Comparison of ENCODE assay signal across 8 cellular contexts in genomic region chr7:152234421-152234820, GRCh38.
A peak's percentile ranks its signal among the peaks of the same experiment; 100 is the strongest.
DNase-seq lines count a peak whose midpoint lies in the region; TF ChIP-seq lines count a peak whose summit lies in the region.
"Not testable (repeated sequence)": the region's sequence is repeated elsewhere in the genome, so short reads cannot be mapped to it uniquely, and the experiment has no call there.

No MANE protein-coding gene starts in this region.

- H3K27ac ChIP-seq in GM23248: peak overlapping the region; percentile 28; the same call in 1 of the 2 replicates
- H3K27ac ChIP-seq in mammary epithelial cell (ENCODE audit: insufficient read depth, low read depth, low read length); trophoblast cell (ENCODE audit: low read depth, low read length): not testable (repeated sequence)

- not testable (repeated sequence) for H3K4me1 ChIP-seq in GM23248 (ENCODE audit: insufficient read depth); adipocyte (ENCODE audit: control insufficient read depth, insufficient read depth, low read length); mammary epithelial cell (ENCODE audit: insufficient read depth, low read length); trophoblast cell (ENCODE audit: control insufficient read depth in 1 of 2, insufficient read depth in 2 of 2, low read length in 2 of 2)

- H4K8ac ChIP-seq in trophoblast cell (ENCODE audit: low read depth, low read length): not testable (repeated sequence)

- H3K9me2 ChIP-seq in GM23248 (ENCODE audit: insufficient read depth): not testable (repeated sequence)

- H3K27me3 ChIP-seq in GM23248 (replicated peaks; ENCODE audit: insufficient read depth); adipocyte (replicated peaks; ENCODE audit: control insufficient read depth, insufficient read depth, low read length); mammary epithelial cell (ENCODE audit: insufficient read depth, low read length); trophoblast cell (ENCODE audit: insufficient read depth, low read length): not testable (repeated sequence)

- H2BK5ac ChIP-seq in trophoblast cell (ENCODE audit: low read depth, low read length, poor library complexity): not testable (repeated sequence)

- not testable (repeated sequence) for H3K14ac ChIP-seq in trophoblast cell (ENCODE audit: low read length)

- H3K18ac ChIP-seq in trophoblast cell (ENCODE audit: low read length): not testable (repeated sequence)

- not testable (repeated sequence) for H4K91ac ChIP-seq in trophoblast cell (ENCODE audit: low read depth, low read length)

- TF ChIP-seq CTCF in AG10803 (conservative IDR thresholded peaks at IDR 0.05; ENCODE audit: low read length); mammary epithelial cell (conservative IDR thresholded peaks at IDR 0.05 in 1 of 2, IDR thresholded peaks at IDR 0.05 in 1 of 2; ENCODE audit: extremely low read depth in 1 of 2, insufficient read depth in 1 of 2, low read depth in 1 of 2, low read length in 2 of 2): not testable (repeated sequence)

- not testable (repeated sequence) for H4K20me1 ChIP-seq in GM23248 (ENCODE audit: insufficient read depth); mammary epithelial cell (ENCODE audit: insufficient read depth, low read length)

- not testable (repeated sequence) for H2BK120ac ChIP-seq in trophoblast cell (ENCODE audit: insufficient read depth, low read length, poor library complexity)

- H2BK12ac ChIP-seq in trophoblast cell (ENCODE audit: low read length): not testable (repeated sequence)

- H2AFZ ChIP-seq in GM23248; mammary epithelial cell (ENCODE audit: low read depth, low read length); trophoblast cell (ENCODE audit: insufficient read depth, low read length, poor library complexity): not testable (repeated sequence)

- intact Hi-C loops in mammary epithelial cell (cut with micrococcal nuclease): not testable (repeated sequence)

- not testable (repeated sequence) for H3K4ac ChIP-seq in trophoblast cell (ENCODE audit: low read depth, low read length)

- not testable (repeated sequence) for H3K4me3 ChIP-seq in AG10803 (ENCODE audit: low read length); GM23248; adipocyte (ENCODE audit: low read length); mammary epithelial cell (replicated peaks in 1 of 3; ENCODE audit: insufficient read depth in 1 of 3, low read depth in 2 of 3, low read length in 3 of 3); trophoblast cell (ENCODE audit: low read depth, low read length)

- peaks cover 14% of the 10 kb centered on the region; the same call in 1 of the 2 replicates for H3K36me3 ChIP-seq in GM23248 (ENCODE audit: low read depth)
- peaks cover 23% of the 10 kb centered on the region for H3K36me3 ChIP-seq in adipocyte (ENCODE audit: control insufficient read depth, insufficient read depth, low read length, severe bottlenecking)
- H3K36me3 ChIP-seq in mammary epithelial cell (ENCODE audit: insufficient read depth, low read length); trophoblast cell (ENCODE audit: control insufficient read depth in 1 of 2, insufficient read depth in 2 of 2, low read length in 2 of 2): not testable (repeated sequence)

- CTCF ChIA-PET in mammary epithelial cell (lab: Charles Lee; ENCODE audit: low non-redundant PET): not testable (repeated sequence)

- H3K79me1 ChIP-seq in trophoblast cell (ENCODE audit: low read length): not testable (repeated sequence)

- H3K9ac ChIP-seq in GM23248; adipocyte (ENCODE audit: low read length); mammary epithelial cell (ENCODE audit: insufficient read depth, low read length); trophoblast cell (ENCODE audit: low read length): not testable (repeated sequence)

- in situ Hi-C loops in GM23248 (cut with MboI); mammary epithelial cell (cut with MboI; ENCODE audit: low sequenced_read_pairs in 2 of 2): not testable (repeated sequence)

- peaks cover 24% of the 10 kb centered on the region for H3K79me2 ChIP-seq in GM23248 (ENCODE audit: insufficient read depth)
- not testable (repeated sequence) for H3K79me2 ChIP-seq in mammary epithelial cell (ENCODE audit: insufficient read depth, low read length); trophoblast cell (ENCODE audit: control insufficient read depth, insufficient read depth, low read length, poor library complexity)

- H2AK5ac ChIP-seq in trophoblast cell (ENCODE audit: low read length): not testable (repeated sequence)

- not testable (repeated sequence) for BruUV-seq in mammary epithelial cell (replicated peaks; lab: Mats Ljungman, UMichigan)

- 91% methylated on average over 5 of the region's 5 CpGs for WGBS in GM23248 (ENCODE audit: low coverage in 1 of 2, low lambda C conversion rate in 2 of 2, missing lambda C conversion rate in 2 of 2), 2 experiments
- 78% methylated on average over 5 of the region's 5 CpGs for WGBS in mammary epithelial cell (ENCODE audit: low coverage, missing lambda C conversion rate)
- no CpG with 5 or more reads among the region's 5 CpGs for WGBS in trophoblast cell (ENCODE audit: extremely low coverage, insufficient coverage, insufficient read length)

- not testable (repeated sequence) for H3K9me3 ChIP-seq in GM23248 (ENCODE audit: low read depth); adipocyte (ENCODE audit: control insufficient read depth, low read length); mammary epithelial cell (replicated peaks; ENCODE audit: insufficient read depth, low read length); trophoblast cell (ENCODE audit: insufficient read depth, low read depth, low read length)

- dilution Hi-C loops in mammary epithelial cell (cut with HindIII; ENCODE audit: low sequenced_read_pairs): not testable (repeated sequence)

- not testable (repeated sequence) for H4K12ac ChIP-seq in trophoblast cell (ENCODE audit: low read depth, low read length)

- H3K4me2 ChIP-seq in GM23248 (ENCODE audit: unreplicated experiment); mammary epithelial cell (ENCODE audit: insufficient read depth, low read depth, low read length); trophoblast cell (ENCODE audit: low read length): not testable (repeated sequence)

- DNase-seq in AG10803 (ENCODE audit: low read depth) (peak; percentile 28), GM23248 (peak; percentile 34), LHCN-M2 (ENCODE audit: low read depth) (peak; percentile 12), adipocyte (ENCODE audit: low read depth) (peak; percentile 27), mammary epithelial cell (peak; percentile 14), fibroblast of peridontal ligament (ENCODE audit: extremely low read depth) (peak; percentile 5), kidney tubule cell (ENCODE audit: low spot score) (peak; percentile 42), trophoblast cell (peak; percentile 45 to 57)

- not testable (repeated sequence) for H3K23ac ChIP-seq in trophoblast cell (ENCODE audit: low read length)

- not testable (repeated sequence) for H3F3A ChIP-seq in GM23248 (ENCODE audit: insufficient read depth)
